Comparison of ENCODE assay signal across 3 cellular contexts in the genomic region with DNA sequence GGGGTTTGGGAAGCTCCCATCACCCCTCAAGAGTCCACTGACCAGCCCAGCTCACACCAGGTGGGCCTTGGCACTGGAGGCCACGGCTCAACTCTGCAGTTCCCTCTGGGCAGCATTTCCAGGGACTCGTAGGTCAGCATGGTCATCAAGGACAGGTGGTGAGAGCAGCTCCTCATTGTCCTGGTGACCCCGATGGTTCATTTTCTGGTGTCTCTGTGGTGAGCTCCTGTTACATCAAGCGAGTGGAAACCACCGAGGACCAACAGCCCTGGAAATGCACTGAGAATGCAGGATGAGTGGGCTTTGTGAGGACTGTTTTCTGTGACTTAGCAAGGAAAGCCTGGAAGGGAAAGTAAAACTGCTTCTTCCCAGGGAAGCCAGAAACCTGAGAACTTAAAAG. TPM values are rescaled to one million over a fixed set of nuclear protein-coding genes. Genes with fewer than 3 reads are reported as not detected.
"Had no signal": no experiment of that assay in that cellular context is flagged by ENCODE, and none has a peak within 500 bp of the region (broad histone marks: within the 10 kb centered on the region; RNA-seq: fewer than 3 reads in every experiment).

No MANE protein-coding gene starts in this region.

RNA-seq across cellular contexts. Expression of gene ZAP70, which starts 40.8 kb away (rescaled TPM):
- total RNA-seq: M059J, PC-3, SJSA1 had no signal
